10 cellular contexts compared by ENCODE assay signal in the genomic region with DNA sequence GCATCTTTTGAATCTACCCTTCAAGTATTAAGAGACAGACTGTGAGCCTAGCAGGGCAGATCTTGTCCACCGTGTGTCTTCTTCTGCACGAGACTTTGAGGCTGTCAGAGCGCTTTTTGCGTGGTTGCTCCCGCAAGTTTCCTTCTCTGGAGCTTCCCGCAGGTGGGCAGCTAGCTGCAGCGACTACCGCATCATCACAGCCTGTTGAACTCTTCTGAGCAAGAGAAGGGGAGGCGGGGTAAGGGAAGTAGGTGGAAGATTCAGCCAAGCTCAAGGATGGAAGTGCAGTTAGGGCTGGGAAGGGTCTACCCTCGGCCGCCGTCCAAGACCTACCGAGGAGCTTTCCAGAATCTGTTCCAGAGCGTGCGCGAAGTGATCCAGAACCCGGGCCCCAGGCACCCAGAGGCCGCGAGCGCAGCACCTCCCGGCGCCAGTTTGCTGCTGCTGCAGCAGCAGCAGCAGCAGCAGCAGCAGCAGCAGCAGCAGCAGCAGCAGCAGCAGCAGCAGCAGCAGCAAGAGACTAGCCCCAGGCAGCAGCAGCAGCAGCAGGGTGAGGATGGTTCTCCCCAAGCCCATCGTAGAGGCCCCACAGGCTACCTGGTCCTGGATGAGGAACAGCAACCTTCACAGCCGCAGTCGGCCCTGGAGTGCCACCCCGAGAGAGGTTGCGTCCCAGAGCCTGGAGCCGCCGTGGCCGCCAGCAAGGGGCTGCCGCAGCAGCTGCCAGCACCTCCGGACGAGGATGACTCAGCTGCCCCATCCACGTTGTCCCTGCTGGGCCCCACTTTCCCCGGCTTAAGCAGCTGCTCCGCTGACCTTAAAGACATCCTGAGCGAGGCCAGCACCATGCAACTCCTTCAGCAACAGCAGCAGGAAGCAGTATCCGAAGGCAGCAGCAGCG. TPM values are rescaled to one million over a fixed set of nuclear protein-coding genes. Genes with fewer than 3 reads are reported as not detected.
DNase-seq lines count a peak whose midpoint lies in the region; ATAC-seq, FAIRE-seq and TF ChIP-seq lines count a peak whose summit lies in the region.
"Had no signal": no experiment of that assay in that cellular context is flagged by ENCODE, and none has a peak within 500 bp of the region (broad histone marks: within the 10 kb centered on the region; RNA-seq: fewer than 3 reads in every experiment).

No MANE protein-coding gene starts in this region.

- H3K36me3 Mint-ChIP-seq in activated T-cell treated with anti-CD3 and anti-CD28 coated beads, Interleukin-2, amount 50 U/mL, for 72 hours (ENCODE audit: insufficient read depth in 2 of 2), result peaks cover 0 to 1% of the 10 kb centered on the region in 2 donors

- ATAC-seq in activated T-cell treated with anti-CD3 and anti-CD28 coated beads, Interleukin-2, amount 50 U/mL, for 72 hours (replicated peaks in 1 of 2), result peak; percentile 22 to 36
- ATAC-seq in lower lobe of right lung, result peak; percentile 25 to 30
- ATAC-seq in GM19395 (IDR thresholded peaks at IDR 0.05; ENCODE audit: unreplicated experiment), result no peak

- FAIRE-seq in urothelium cell line (lab: Jason Lieb, UNC), result no peak
- FAIRE-seq: D721Med had no signal

- peak overlapping the region; percentile 64 to 70 for H3K4me3 Mint-ChIP-seq in activated T-cell treated with anti-CD3 and anti-CD28 coated beads, Interleukin-2, amount 50 U/mL, for 72 hours

- no peaks in the 10 kb centered on the region for H3K9me3 Mint-ChIP-seq in activated T-cell treated with anti-CD3 and anti-CD28 coated beads, Interleukin-2, amount 50 U/mL, for 72 hours

- H3K27me3 Mint-ChIP-seq in activated T-cell treated with anti-CD3 and anti-CD28 coated beads, Interleukin-2, amount 50 U/mL, for 72 hours (ENCODE audit: low read depth), result peaks cover 56% of the 10 kb centered on the region

- in situ Hi-C loops in GM13976 (cut with MboI; ENCODE audit: low sequenced_read_pairs, unreplicated experiment), result no loop called here

- H3K27me3 ChIP-seq in lower lobe of right lung (ENCODE audit: low read depth), result no peaks in the 10 kb centered on the region

- H3K9me3 ChIP-seq in lower lobe of right lung, result no peaks in the 10 kb centered on the region

- TF ChIP-seq CTCF in lower lobe of right lung (IDR thresholded peaks at IDR 0.05) (no peak), GM13976 (IDR thresholded peaks at IDR 0.05; ENCODE audit: borderline replicate concordance, control extremely low read depth, extremely low read depth, insufficient read depth, missing control alignments) (no peak)

- peak in 1 of 2 donors; percentile 3 for DNase-seq in activated T-cell treated with anti-CD3 and anti-CD28 coated beads, Interleukin-2, amount 50 U/mL, for 72 hours
- DNase-seq in activated T-cell treated with anti-CD3 and anti-CD28 coated beads for 4 hours (no peak), dermis blood vessel endothelial cell (peak; percentile 39), lower lobe of right lung (peak; percentile 34), urothelium cell line (ENCODE audit: low spot score) (peak; percentile 26), GM13976 (ENCODE audit: low spot score) (no peak), DMS79 (lab: John Stamatoyannopoulos, UW) (no peak)
- DNase-seq: amniotic stem cell had no signal

- peak overlapping the region; percentile 50 for H3K4me3 ChIP-seq in lower lobe of right lung

- no peaks in the 10 kb centered on the region for H3K36me3 ChIP-seq in lower lobe of right lung

- H3K27ac Mint-ChIP-seq in activated T-cell treated with anti-CD3 and anti-CD28 coated beads, Interleukin-2, amount 50 U/mL, for 72 hours, result no peak overlapping the region

- peaks cover 5% of the 10 kb centered on the region for H3K4me1 Mint-ChIP-seq in activated T-cell treated with anti-CD3 and anti-CD28 coated beads, Interleukin-2, amount 50 U/mL, for 72 hours (ENCODE audit: low read depth)

- intact Hi-C loops in lower lobe of right lung (cut with DNase I), result no loop called here

- H3K27ac ChIP-seq in lower lobe of right lung, result no peak overlapping the region

- no peaks in the 10 kb centered on the region for H3K4me1 ChIP-seq in lower lobe of right lung

RNA-seq across cellular contexts. Expression of gene AR, which starts 1.3 kb away (rescaled TPM):
- under 1 TPM; 0.07 to 0.09 TPM for total RNA-seq in activated T-cell treated with anti-CD3 and anti-CD28 coated beads, Interleukin-2, amount 50 U/mL, for 72 hours
- 1.2 and 2.9 TPM in 2 replicates for total RNA-seq in dermis blood vessel endothelial cell
- 5.0 TPM for total RNA-seq in lower lobe of right lung

Comparison
In these comparisons a context has a peak if more than half of its experiments do, and no peak if none do; other contexts are left out.
1. DNase-seq: peak in dermis blood vessel endothelial cell (single experiment), lower lobe of right lung (single experiment) and urothelium cell line (single experiment); none in activated T-cell treated with anti-CD3 and anti-CD28 coated beads for 4 hours (single experiment), GM13976 (single experiment) and DMS79 (single experiment).